Comparison of ENCODE assay signal across 11 cellular contexts in the genomic region with DNA sequence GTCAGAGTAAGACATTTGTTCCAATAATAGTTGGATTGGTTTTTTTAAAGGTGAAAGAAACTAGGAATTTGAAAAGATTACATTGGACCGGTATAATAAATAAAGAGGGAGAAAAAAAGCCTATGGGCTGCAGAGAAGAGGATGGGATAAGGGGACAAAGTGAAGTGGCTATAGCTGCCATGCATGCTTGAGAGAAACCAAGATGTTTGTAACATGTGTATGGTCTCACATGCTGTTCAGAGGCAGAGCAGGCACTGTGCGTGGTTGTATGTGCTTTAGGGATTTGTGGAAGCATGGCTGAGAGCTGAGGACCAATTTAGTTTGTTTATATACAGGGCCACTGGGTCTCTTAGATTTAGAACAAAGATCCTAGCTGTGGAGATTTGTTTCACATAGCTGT. TPM values are rescaled to one million over a fixed set of nuclear protein-coding genes. Genes with fewer than 3 reads are reported as not detected.
DNase-seq lines count a peak whose midpoint lies in the region; ATAC-seq, FAIRE-seq and TF ChIP-seq lines count a peak whose summit lies in the region.
"Had no signal": no experiment of that assay in that cellular context is flagged by ENCODE, and none has a peak within 500 bp of the region (broad histone marks: within the 10 kb centered on the region; RNA-seq: fewer than 3 reads in every experiment).

No MANE protein-coding gene starts in this region.

- no peak for TF ChIP-seq POLR2A in K562 (conservative IDR thresholded peaks at IDR 0.05)

- H3K4me1 ChIP-seq in A673 (ENCODE audit: insufficient read depth, low read length, poor library complexity, severe bottlenecking) (peaks cover 51% of the 10 kb centered on the region), HEK293 (ENCODE audit: control insufficient read depth, insufficient read depth, low read length) (peaks cover 16% of the 10 kb centered on the region), K562 (replicated peaks in 1 of 2; ENCODE audit: control insufficient read depth in 2 of 2, insufficient read depth in 2 of 2, low read length in 2 of 2) (peaks cover 0 to 7% of the 10 kb centered on the region in 2 experiments; a peak in 2 of 5 replicates), muscle layer of duodenum (ENCODE audit: control insufficient read depth in 1 of 2, insufficient read depth in 2 of 2, low read length in 2 of 2) (peaks cover 12 to 23% of the 10 kb centered on the region in 2 donors)

- H3K27ac ChIP-seq in A673 (ENCODE audit: low read depth, low read length, poor library complexity, severe bottlenecking) (peak overlapping the region; percentile 73), HEK293 (ENCODE audit: extremely low read depth, low read depth, low read length) (0 out of 2 replicates have a peak overlapping the region, but pooled peaks have one; percentile 14), K562 (ENCODE audit: extremely low read depth, low read depth, low read length) (no peak overlapping the region), muscle layer of duodenum (ENCODE audit: low read length) (peak overlapping the region; percentile 33)

- no peak for TF ChIP-seq RAD21 in K562 (CRISPR knock-in tag; conservative IDR thresholded peaks at IDR 0.05 in 1 of 2, IDR thresholded peaks at IDR 0.05 in 1 of 2)

- DNase-seq in A673 (ENCODE audit: low spot score) (peak; percentile 39), K562 (ENCODE audit: extremely low read depth in 1 of 4, low spot score in 3 of 4) (no peak), NCI-H2029 treated with DMSO at 0.1 percent for 48 hours (lab: John Stamatoyannopoulos, UW) (no peak), GM19240 (ENCODE audit: insufficient read length, low spot score) (no peak), COR-L47 (lab: John Stamatoyannopoulos, UW) (no peak)
- DNase-seq: activated effector memory CD4-positive, alpha-beta T cell treated with Interleukin-2 at 50 U/mL for 16 hours; naive B cell; NCI-H1105 had no signal

- no peak overlapping the region for H3K4me2 ChIP-seq in K562 (ENCODE audit: insufficient read depth, low read length)

- ATAC-seq in K562 (peak; percentile 73), GM21717 (IDR thresholded peaks at IDR 0.05; ENCODE audit: unreplicated experiment) (no peak)

- POLR2A ChIA-PET in A673 (lab: Charles Lee; ENCODE audit: low non-redundant PET) (no interaction called here), HEK293 (lab: Yijun Ruan, JAX) (no interaction called here), K562 (lab: Yijun Ruan, JAX) (no interaction called here)

- no TSS peak for BruUV-seq in A673 (replicated peaks; lab: Mats Ljungman, UMichigan)
- no TSS peak for BruUV-seq in K562 (replicated peaks; lab: Mats Ljungman, UMichigan)

- H3K27me3 ChIP-seq in A673 (replicated peaks; ENCODE audit: insufficient read depth, low read depth, low read length, poor library complexity), result no peaks in the 10 kb centered on the region
- no peaks in the 10 kb centered on the region for H3K27me3 ChIP-seq in K562 (ENCODE audit: control insufficient read depth in 2 of 2, insufficient read depth in 2 of 2, low read length in 2 of 2)
- no peaks in the 10 kb centered on the region for H3K27me3 ChIP-seq in muscle layer of duodenum (ENCODE audit: low read depth, low read length)

- peaks cover under 1% of the 10 kb centered on the region; the same call in 1 of the 2 replicates for H4K20me1 ChIP-seq in K562 (replicated peaks; ENCODE audit: control insufficient read depth, insufficient read depth, low read length)

- in situ Hi-C loops in K562 (cut with MboI), result no loop called here

- no peak overlapping the region for H3K9ac ChIP-seq in K562 (ENCODE audit: insufficient read depth in 1 of 2, low read depth in 2 of 2, low read length in 2 of 2)

- no peaks in the 10 kb centered on the region for H3K9me1 ChIP-seq in K562 (ENCODE audit: control insufficient read depth, insufficient read depth, low read length)

- CTCF ChIA-PET in A673 (lab: Charles Lee) (no interaction called here), HEK293 (lab: Yijun Ruan, JAX) (interaction anchor here (0.9 kb wide), 1 partner anchor 45 kb away, joined by 3 read pairs; no protein-coding TSS in a partner anchor), K562 (lab: Yijun Ruan, JAX; ENCODE audit: low intra/inter-chr PET ratio) (no interaction called here)

- 39% methylated on average over 2 of the region's 2 CpGs for WGBS in K562 (ENCODE audit: insufficient coverage, low coverage, missing lambda C conversion rate)

- H3K36me3 ChIP-seq in A673 (ENCODE audit: insufficient read depth, low read length, poor library complexity, severe bottlenecking) (no peaks in the 10 kb centered on the region), HEK293 (ENCODE audit: control insufficient read depth in 2 of 2, insufficient read depth in 1 of 2, low read length in 2 of 2) (no peaks in the 10 kb centered on the region), K562 (ENCODE audit: control insufficient read depth, insufficient read depth, low read length) (no peaks in the 10 kb centered on the region), muscle layer of duodenum (ENCODE audit: control insufficient read depth in 1 of 2, insufficient read depth in 2 of 2, low read length in 2 of 2) (no peaks in the 10 kb centered on the region)

- no peak for TF ChIP-seq EP300 in K562 (IDR thresholded peaks at IDR 0.05; ENCODE audit: low read length)

- H3K4me3 ChIP-seq in A673 (ENCODE audit: low read depth, low read length, poor library complexity, severe bottlenecking) (no peak overlapping the region), HEK293 (ENCODE audit: low read depth, low read length) (no peak overlapping the region), K562 (no peak overlapping the region), muscle layer of duodenum (ENCODE audit: low read depth in 1 of 2, low read length in 2 of 2) (no peak overlapping the region)

- FAIRE-seq in K562 (lab: Jason Lieb, UNC), result no peak

- H3K9me3 ChIP-seq in A673 (ENCODE audit: low read depth, low read length, poor library complexity, severe bottlenecking) (no peaks in the 10 kb centered on the region), HEK293 (ENCODE audit: control insufficient read depth, insufficient read depth, low read depth, low read length) (no peaks in the 10 kb centered on the region), K562 (replicated peaks; ENCODE audit: control insufficient read depth, insufficient read depth, low read depth, low read length) (no peaks in the 10 kb centered on the region), muscle layer of duodenum (ENCODE audit: control insufficient read depth in 1 of 2, low read length in 2 of 2) (no peaks in the 10 kb centered on the region)

- TF ChIP-seq CTCF in A673 (conservative IDR thresholded peaks at IDR 0.05; ENCODE audit: low read depth, low read length) (no peak), HEK293 (tag by site-specific recombination; IDR thresholded peaks at IDR 0.05) (no peak), K562 (IDR thresholded peaks at IDR 0.05 in 2 of 3, conservative IDR thresholded peaks at IDR 0.05 in 1 of 3; ENCODE audit: insufficient read depth in 2 of 3, low read depth in 1 of 3, low read length in 3 of 3) (no peak)

- peaks cover 35% of the 10 kb centered on the region; the same call in 2 of the 3 replicates for H3K79me2 ChIP-seq in K562 (ENCODE audit: control insufficient read depth, insufficient read depth, low read length)

- intact Hi-C loops in A673 (cut with micrococcal nuclease; ENCODE audit: unreplicated experiment), result no loop called here
- intact Hi-C loops in K562 (cut with micrococcal nuclease), result no loop called here

- H2AFZ ChIP-seq in K562 (ENCODE audit: low read depth, low read length), result no peak overlapping the region

TF ChIP-seq in HEK293, 187 proteins besides CTCF, POLR2A, EP300 and RAD21 (continues in another document):
- TF ChIP-seq ZNF558 (tag by site-specific recombination; IDR thresholded peaks at IDR 0.05) (peak; percentile 94), ZNF248 (tag by site-specific recombination; IDR thresholded peaks at IDR 0.05) (no peak), ZNF621 (tag by site-specific recombination; IDR thresholded peaks at IDR 0.05) (no peak), ZNF600 (tag by site-specific recombination; IDR thresholded peaks at IDR 0.05) (peak; percentile 59; the same call in 1 of the 2 replicates)

TF ChIP-seq in K562, 482 proteins besides CTCF, POLR2A, EP300 and RAD21 (continues in another document):
- TF ChIP-seq SMARCE1 (IDR thresholded peaks at IDR 0.05) (no peak), NRF1 (conservative IDR thresholded peaks at IDR 0.05 in 1 of 2, IDR thresholded peaks at IDR 0.05 in 1 of 2) (no peak), HNRNPUL1 (IDR thresholded peaks at IDR 0.05; ENCODE audit: low read length) (no peak), KLF13 (tag; IDR thresholded peaks at IDR 0.05; ENCODE audit: borderline replicate concordance, low read depth) (no peak), TEAD2 (tag; IDR thresholded peaks at IDR 0.05) (no peak), TRIM24 (IDR thresholded peaks at IDR 0.05) (no peak)
- TF ChIP-seq, protein P1, sequence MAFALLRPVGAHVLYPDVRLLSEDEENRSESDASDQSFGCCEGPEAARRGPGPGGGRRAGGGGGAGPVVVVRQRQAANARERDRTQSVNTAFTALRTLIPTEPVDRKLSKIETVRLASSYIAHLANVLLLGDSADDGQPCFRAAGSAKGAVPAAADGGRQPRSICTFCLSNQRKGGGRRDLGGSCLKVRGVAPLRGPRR (CRISPR knock-in tag; IDR thresholded peaks at IDR 0.05), result no peak

RNA-seq across cellular contexts. Expression of a gene that starts 32.7 kb away (rescaled TPM):
- total RNA-seq in A673 (2021), result 10.3 and 12.8 TPM in 2 replicates
- total RNA-seq in K562 (2011; cell fraction: chromatin; rRNA removed; ENCODE audit: low replicate concordance), result 36.6 and 68.1 TPM in 2 replicates
- total RNA-seq in K562 (2011; cell fraction: nucleolus; rRNA removed), result 19.8 and 21.8 TPM in 2 replicates
- total RNA-seq in K562 (2011; cell fraction: nucleoplasm; rRNA removed), result 43.1 and 74.7 TPM in 2 replicates
- 9.9 and 11.0 TPM in 2 replicates for total RNA-seq in K562 (2014; rRNA removed)
- 24.7 and 29.6 TPM in 2 replicates for total RNA-seq in K562 (2014; rRNA removed; fragmentation: Illumina TruSeq; extraction: Trizol)
- total RNA-seq in K562 (2015; rRNA removed; fragmentation: Illumina TruSeq; extraction: Trizol), result 24.3 and 27.9 TPM in 2 replicates
- total RNA-seq in K562 (2021), result 19.3 and 20.3 TPM in 2 replicates
- 13.1 and 16.2 TPM in 2 replicates for polyA plus RNA-seq in K562 (2011; rRNA removed)
- 3.5 and 9.1 TPM in 2 replicates for polyA plus RNA-seq in K562 (2011; cell fraction: cytosol; rRNA removed)
- 10.3 and 12.8 TPM in 2 replicates for polyA plus RNA-seq in K562 (2011; cell fraction: nucleus; rRNA removed)
- polyA plus RNA-seq in K562 (2012), result 5.9 and 6.5 TPM in 2 replicates
- polyA plus RNA-seq in K562 (2014; fragmentation: Illumina TruSeq; extraction: Trizol), result 9.5 and 11.2 TPM in 2 replicates
- polyA plus RNA-seq in K562 (2014; fragmentation: Nextera tagmentation; extraction: Ambion mirVana), result 1 to 10 TPM; 2.6 to 3.2 TPM
- 9.2 and 10.0 TPM in 2 replicates for polyA plus RNA-seq in K562 (2014; rRNA removed)
- polyA minus RNA-seq in K562 (2011; rRNA and poly(A)+ RNA removed), result 67.1 and 69.7 TPM in 2 replicates
- 25.2 and 26.1 TPM in 2 replicates for polyA minus RNA-seq in K562 (2011; cell fraction: cytosol; rRNA and poly(A)+ RNA removed)
- polyA minus RNA-seq in K562 (2011; cell fraction: nucleus; rRNA and poly(A)+ RNA removed), result 20.2 and 41.5 TPM in 2 replicates
